In genomic region chr5:125151150-125151932, GRCh38 we compare ENCODE assay signal across 23 cellular contexts.
DNase-seq lines count a peak whose midpoint lies in the region; ATAC-seq and TF ChIP-seq lines count a peak whose summit lies in the region.
"Had no signal": no experiment of that assay in that cellular context is flagged by ENCODE, and none has a peak within 500 bp of the region (broad histone marks: within the 10 kb centered on the region; RNA-seq: fewer than 3 reads in every experiment).

No MANE protein-coding gene starts in this region.

- H3K27me3 ChIP-seq in SU-DHL-6 (ENCODE audit: low read length): no peaks in the 10 kb centered on the region
- H3K27me3 ChIP-seq: sigmoid colon, transverse colon had no signal

- H3K9ac ChIP-seq in SU-DHL-6 (ENCODE audit: low read length): peak overlapping the region; percentile 45

- peak overlapping the region; percentile 59 for H3K4me2 ChIP-seq in SU-DHL-6 (ENCODE audit: low read depth, low read length, poor library complexity, severe bottlenecking)

- no peaks in the 10 kb centered on the region for H3F3A ChIP-seq in SU-DHL-6 (ENCODE audit: insufficient read depth)

- DNase-seq in COLO829 (ENCODE audit: low spot score) (peak; percentile 43), neural crest cell (ENCODE audit: low read depth, low spot score) (no peak), cerebellar cortex (ENCODE audit: low spot score) (no peak), NCI-H748 treated with DMSO at 0.1 percent for 48 hours (lab: John Stamatoyannopoulos, UW) (no peak)
- no peak for DNase-seq in activated CD8-positive, alpha-beta memory T cell treated with anti-CD3 and anti-CD28 coated beads for 24 hours
- DNase-seq: activated CD4-positive, alpha-beta T cell treated with anti-CD3 and anti-CD28 coated beads, Interleukin-2, amount 50 U/mL, for 48 hours; activated naive CD4-positive, alpha-beta T cell treated with anti-CD3 and anti-CD28 coated beads for 36 hours; aorta; HFFc6; left ventricle myocardium inferior; mucosa of descending colon; NCI-H1092 treated with DMSO at 0.1 percent for 48 hours; NCI-H2107; NCI-H524; occipital lobe; sigmoid colon; stimulated activated naive CD4-positive, alpha-beta T cell; T-helper 2 cell; transverse colon had no signal

- no peaks in the 10 kb centered on the region for H3K9me3 Mint-ChIP-seq in neural crest cell
- H3K9me3 Mint-ChIP-seq: activated naive CD4-positive, alpha-beta T cell treated with anti-CD3 and anti-CD28 coated beads for 36 hours; HFFc6 had no signal

- no peaks in the 10 kb centered on the region for H3K36me3 Mint-ChIP-seq in neural crest cell (ENCODE audit: low read depth)

- no peaks in the 10 kb centered on the region for H3K9me3 ChIP-seq in SU-DHL-6 (ENCODE audit: insufficient read depth, low read length)
- H3K9me3 ChIP-seq: left ventricle myocardium inferior, mucosa of descending colon, sigmoid colon, transverse colon had no signal

- H3K4me3 Mint-ChIP-seq in neural crest cell: peak overlapping the region; percentile 49
- H3K4me3 Mint-ChIP-seq: activated naive CD4-positive, alpha-beta T cell treated with anti-CD3 and anti-CD28 coated beads for 36 hours; HFFc6 had no signal

- H3K27ac Mint-ChIP-seq in neural crest cell (ENCODE audit: unreplicated experiment): peak overlapping the region; percentile 66
- H3K27ac Mint-ChIP-seq: activated naive CD4-positive, alpha-beta T cell treated with anti-CD3 and anti-CD28 coated beads for 36 hours; HFFc6 had no signal

- H3K4me1 Mint-ChIP-seq in neural crest cell: peaks cover 56% of the 10 kb centered on the region

- H3K9me2 ChIP-seq in SU-DHL-6 (replicated peaks; ENCODE audit: insufficient read depth, low read length): no peaks in the 10 kb centered on the region

- H3K36me3 ChIP-seq in SU-DHL-6 (ENCODE audit: low read length): no peaks in the 10 kb centered on the region
- H3K36me3 ChIP-seq: left ventricle myocardium inferior, sigmoid colon, transverse colon had no signal

- no peak overlapping the region for H2AFZ ChIP-seq in SU-DHL-6 (ENCODE audit: low read depth, low read length, severe bottlenecking)

- H3K27ac ChIP-seq in SU-DHL-6 (ENCODE audit: low read depth, low read length): peak overlapping the region; percentile 64
- H3K27ac ChIP-seq: left ventricle myocardium inferior, transverse colon, VCaP had no signal

- H3K27me3 Mint-ChIP-seq in neural crest cell (ENCODE audit: low read depth): no peaks in the 10 kb centered on the region

- TF ChIP-seq CTCF in SU-DHL-6 (IDR thresholded peaks at IDR 0.05; ENCODE audit: insufficient read depth, low read length, poor library complexity, severe bottlenecking) (no peak), neural crest cell (conservative IDR thresholded peaks at IDR 0.05) (no peak)

- ATAC-seq in HG02642 (IDR thresholded peaks at IDR 0.05; ENCODE audit: poor library complexity, unreplicated experiment): peak; percentile 13
- no peak for ATAC-seq in GM21447 (IDR thresholded peaks at IDR 0.05; ENCODE audit: unreplicated experiment)
- ATAC-seq: mucosa of descending colon had no signal

- H3K79me2 ChIP-seq in SU-DHL-6 (ENCODE audit: insufficient read depth, low read length): no peaks in the 10 kb centered on the region

- no peaks in the 10 kb centered on the region for H4K20me1 ChIP-seq in SU-DHL-6 (ENCODE audit: low read depth, low read length)

- H3K4me3 ChIP-seq in SU-DHL-6 (ENCODE audit: insufficient read depth, low read length, poor library complexity, severe bottlenecking): peak overlapping the region; percentile 37
- H3K4me3 ChIP-seq: left ventricle myocardium inferior, mucosa of descending colon, sigmoid colon, transverse colon had no signal
